23 cellular contexts compared by ENCODE assay signal in the genomic region with DNA sequence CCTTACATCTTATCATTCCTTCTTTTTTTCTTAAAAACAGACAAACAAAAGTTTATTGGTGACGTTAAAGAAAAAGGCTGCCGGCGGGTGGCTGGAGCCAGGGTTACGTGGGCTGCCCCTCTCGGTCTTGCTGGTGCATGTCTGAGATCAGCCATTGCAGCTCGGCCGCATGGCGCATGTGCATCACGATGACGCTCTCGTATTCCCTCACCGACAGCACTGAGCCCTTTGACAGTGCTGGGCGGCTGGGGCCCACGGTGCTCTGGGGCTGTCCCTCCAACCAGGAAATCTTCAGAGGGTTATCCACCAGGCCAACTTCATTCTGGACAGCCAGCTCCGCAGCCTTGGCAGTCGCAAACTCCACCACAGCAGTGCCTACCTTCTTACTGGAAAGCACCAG.
"Had no signal": no experiment of that assay in that cellular context is flagged by ENCODE, and none has a peak within 500 bp of the region (broad histone marks: within the 10 kb centered on the region; RNA-seq: fewer than 3 reads in every experiment).

No MANE protein-coding gene starts in this region.

- H3K36me3 ChIP-seq: esophagus squamous epithelium, heart right ventricle, left ventricle myocardium inferior, lower lobe of right lung, neutrophil, pancreas, right lobe of liver, suprapubic skin, thyroid gland, upper lobe of left lung had no signal

- H3K9me3 ChIP-seq: esophagus squamous epithelium, lower lobe of right lung, neutrophil, pancreas, right lobe of liver, suprapubic skin, thyroid gland, upper lobe of left lung had no signal

- ATAC-seq: effector memory CD8-positive, alpha-beta T cell; heart right ventricle; left colon; lower lobe of right lung; natural killer cell; pancreas; right lobe of liver; stimulated activated naive B cell treated with anti-CD40 and anti-IgM and Interleukin-4, amounts not matched to agents 10 μg/mL and 1 μg/mL and 100 μg/mL, for 72 hours had no signal

- H3K27ac ChIP-seq: esophagus squamous epithelium, heart right ventricle, left ventricle myocardium inferior, lower lobe of right lung, neutrophil, pancreas, right lobe of liver, suprapubic skin, thyroid gland, upper lobe of left lung had no signal

- H3K4me1 ChIP-seq: esophagus squamous epithelium, heart right ventricle, left ventricle myocardium inferior, lower lobe of right lung, pancreas, right lobe of liver, suprapubic skin, thyroid gland, upper lobe of left lung had no signal

- H3K4me3 ChIP-seq: esophagus squamous epithelium, heart right ventricle, left ventricle myocardium inferior, lower lobe of right lung, pancreas, right lobe of liver, suprapubic skin, thyroid gland, upper lobe of left lung had no signal

- DNase-seq: cortex of kidney; effector memory CD8-positive, alpha-beta T cell; erythroblast; esophagus squamous epithelium; foreskin melanocyte; glutamatergic neuron; heart right ventricle; hippocampal formation; kidney glomerular epithelial cell; left colon; left ventricle myocardium inferior; lower lobe of right lung; natural killer cell; small intestine; stimulated activated CD4-positive, alpha-beta T cell treated with anti-CD3 and anti-CD28 coated beads, Interleukin-15, amount 100 ng/mL, for 24 hours; stimulated activated CD4-positive, alpha-beta T cell treated with anti-CD3 and anti-CD28 coated beads, Interleukin-2, amount 100 ng/mL, for 48 hours; stimulated activated naive B cell treated with anti-CD40 and anti-IgM and Interleukin-4, amounts not matched to agents 10 μg/mL and 1 μg/mL and 100 μg/mL, for 72 hours; thyroid gland had no signal
